ENCODE assay signal across 10 cellular contexts in genomic region chr15:66153549-66154415, GRCh38.
DNase-seq lines count a peak whose midpoint lies in the region; ATAC-seq, FAIRE-seq and TF ChIP-seq lines count a peak whose summit lies in the region.
"Had no signal": no experiment of that assay in that cellular context is flagged by ENCODE, and none has a peak within 500 bp of the region (broad histone marks: within the 10 kb centered on the region; RNA-seq: fewer than 3 reads in every experiment).

No MANE protein-coding gene starts in this region.

- no peak overlapping the region for H2BK5ac ChIP-seq in H9 (ENCODE audit: insufficient read length, low read length)

- no peak overlapping the region for H3K4ac ChIP-seq in H9 (ENCODE audit: low read depth, low read length)

- H2BK12ac ChIP-seq in H9 (ENCODE audit: insufficient read length, low read depth, low read length), result no peak overlapping the region

- no peaks in the 10 kb centered on the region for H3K36me3 ChIP-seq in small intestine (ENCODE audit: control insufficient read depth in 2 of 2, insufficient read depth in 2 of 2, low read length in 2 of 2)
- H3K36me3 ChIP-seq: stomach had no signal

- no peaks in the 10 kb centered on the region for H4K20me1 ChIP-seq in H9 (ENCODE audit: control insufficient read depth, insufficient read depth, insufficient read length)

- H3K27me3 ChIP-seq in H9 (ENCODE audit: insufficient read depth, low read length) (no peaks in the 10 kb centered on the region), small intestine (ENCODE audit: control insufficient read depth in 2 of 2, insufficient read depth in 2 of 2, low read length in 2 of 2) (peaks cover 0 to 3% of the 10 kb centered on the region in 2 donors)

- H3K4me2 ChIP-seq in H9 (ENCODE audit: insufficient read depth, insufficient read length, low read length), result no peak overlapping the region

- no peak overlapping the region for H3K18ac ChIP-seq in H9 (ENCODE audit: insufficient read length, low read depth, low read length)

- no peak overlapping the region for H3K9ac ChIP-seq in H9 (ENCODE audit: extremely low read depth, insufficient read length, low read length)

- H3K9me3 ChIP-seq in H9 (ENCODE audit: control insufficient read depth, low read depth, low read length), result no peaks in the 10 kb centered on the region
- H3K9me3 ChIP-seq in small intestine (ENCODE audit: control insufficient read depth, low read depth), result no peaks in the 10 kb centered on the region
- H3K9me3 ChIP-seq: stomach had no signal

- no peak overlapping the region for H2BK120ac ChIP-seq in H9 (ENCODE audit: low read depth, low read length, poor library complexity, severe bottlenecking)

- H3K4me3 Mint-ChIP-seq in H9, result no peak overlapping the region; a peak in 1 of 5 replicates

- H3K23ac ChIP-seq in H9 (ENCODE audit: insufficient read length, low read depth, low read length), result no peak overlapping the region

- DNase-seq in NCI-H1417 treated with DMSO at 0.1 percent for 48 hours (lab: John Stamatoyannopoulos, UW) (peak; percentile 93), kidney glomerular epithelial cell (lab: John Stamatoyannopoulos, UW) (peak; percentile 40), foreskin melanocyte (no peak), H9 (no peak), small intestine (no peak)
- DNase-seq: stomach had no signal

- H2AFZ ChIP-seq in H9 (ENCODE audit: low read length), result no peak overlapping the region

- H3K36me3 Mint-ChIP-seq in H9 (ENCODE audit: insufficient read depth in 1 of 3, low read depth in 3 of 3), result no peaks in the 10 kb centered on the region; a peak in 2 of 7 replicates

- H4K91ac ChIP-seq in H9 (ENCODE audit: insufficient read length, low read depth, low read length), result no peak overlapping the region

- H3K23me2 ChIP-seq in H9 (ENCODE audit: insufficient read length, low read depth, low read length, poor library complexity, severe bottlenecking), result no peaks in the 10 kb centered on the region

- H4K5ac ChIP-seq in H9 (ENCODE audit: insufficient read length, low read depth, low read length), result no peak overlapping the region

- no peak overlapping the region for H3K27ac ChIP-seq in H9 (ENCODE audit: insufficient read length, low read depth, low read length)
- H3K27ac ChIP-seq in small intestine (ENCODE audit: low read depth in 1 of 2, low read length in 1 of 2), result no peak overlapping the region
- H3K27ac ChIP-seq: stomach had no signal

- no peaks in the 10 kb centered on the region for H3K79me2 ChIP-seq in H9 (ENCODE audit: insufficient read depth, low read length)

- H4K8ac ChIP-seq in H9 (replicated peaks; ENCODE audit: insufficient read length, low read depth, low read length), result no peak overlapping the region

- no peak overlapping the region for H3T11ph ChIP-seq in H9 (ENCODE audit: low read length)

- WGBS in H9 (ENCODE audit: extremely low coverage, insufficient read length, low lambda C conversion rate), result no CpG with 5 or more reads among the region's 15 CpGs
- WGBS in small intestine, 3 donors, result 70 to 75% (median 74%) methylated on average over 15 of the region's 15 CpGs

- TF ChIP-seq CTCF in H9 (conservative IDR thresholded peaks at IDR 0.05), result no peak

- no peak overlapping the region for H3K14ac ChIP-seq in H9 (ENCODE audit: insufficient read depth, low read length)

- peaks cover 10 to 24% of the 10 kb centered on the region in 2 experiments for H3K4me1 Mint-ChIP-seq in H9

- peaks cover 3% of the 10 kb centered on the region for H3K27me3 Mint-ChIP-seq in H9 (ENCODE audit: low read depth)

- H3K9me3 Mint-ChIP-seq in H9, result no peaks in the 10 kb centered on the region

- no peak for FAIRE-seq in small intestine (lab: Jason Lieb, UNC)
- FAIRE-seq: astrocyte had no signal

- H3K79me1 ChIP-seq in H9 (ENCODE audit: insufficient read depth, low read depth, low read length, poor library complexity, severe bottlenecking), result no peaks in the 10 kb centered on the region

- H2AK5ac ChIP-seq in H9 (ENCODE audit: insufficient read length, low read length), result no peak overlapping the region

- H3K56ac ChIP-seq in H9 (ENCODE audit: insufficient read length, low read depth, low read length), result no peak overlapping the region

- no peak overlapping the region for H2BK15ac ChIP-seq in H9 (ENCODE audit: low read depth, low read length)

- ATAC-seq in GM19023 (IDR thresholded peaks at IDR 0.05; ENCODE audit: unreplicated experiment), result peak; percentile 94
- peak; percentile 78 for ATAC-seq in HG02642 (IDR thresholded peaks at IDR 0.05; ENCODE audit: poor library complexity, unreplicated experiment)
- ATAC-seq in HG03378 (IDR thresholded peaks at IDR 0.05; ENCODE audit: unreplicated experiment), result no peak

- no peak overlapping the region for H3K4me3 ChIP-seq in small intestine (ENCODE audit: low read depth in 1 of 2, low read length in 2 of 2)
- H3K4me3 ChIP-seq: stomach had no signal

- H3K27ac Mint-ChIP-seq in H9, result 0 out of 7 replicates have a peak overlapping the region, but pooled peaks of 1 of the 3 experiments have one; percentile 33

- H2BK20ac ChIP-seq in H9 (ENCODE audit: low read depth, low read length, poor library complexity, severe bottlenecking), result no peak overlapping the region

- no peaks in the 10 kb centered on the region for H3K4me1 ChIP-seq in H9 (ENCODE audit: insufficient read depth, low read length)
- no peaks in the 10 kb centered on the region for H3K4me1 ChIP-seq in small intestine (ENCODE audit: control insufficient read depth in 2 of 2, insufficient read depth in 1 of 2, low read depth in 1 of 2, low read length in 1 of 2)
- H3K4me1 ChIP-seq: stomach had no signal

Comparison
In these comparisons a context has a peak if more than half of its experiments do, and no peak if none do; other contexts are left out.
1. DNase-seq: peak in NCI-H1417 treated with DMSO at 0.1 percent for 48 hours (single experiment) and kidney glomerular epithelial cell (single experiment); none in foreskin melanocyte (single experiment), H9 (single experiment) and small intestine (single experiment).